In the genomic region with DNA sequence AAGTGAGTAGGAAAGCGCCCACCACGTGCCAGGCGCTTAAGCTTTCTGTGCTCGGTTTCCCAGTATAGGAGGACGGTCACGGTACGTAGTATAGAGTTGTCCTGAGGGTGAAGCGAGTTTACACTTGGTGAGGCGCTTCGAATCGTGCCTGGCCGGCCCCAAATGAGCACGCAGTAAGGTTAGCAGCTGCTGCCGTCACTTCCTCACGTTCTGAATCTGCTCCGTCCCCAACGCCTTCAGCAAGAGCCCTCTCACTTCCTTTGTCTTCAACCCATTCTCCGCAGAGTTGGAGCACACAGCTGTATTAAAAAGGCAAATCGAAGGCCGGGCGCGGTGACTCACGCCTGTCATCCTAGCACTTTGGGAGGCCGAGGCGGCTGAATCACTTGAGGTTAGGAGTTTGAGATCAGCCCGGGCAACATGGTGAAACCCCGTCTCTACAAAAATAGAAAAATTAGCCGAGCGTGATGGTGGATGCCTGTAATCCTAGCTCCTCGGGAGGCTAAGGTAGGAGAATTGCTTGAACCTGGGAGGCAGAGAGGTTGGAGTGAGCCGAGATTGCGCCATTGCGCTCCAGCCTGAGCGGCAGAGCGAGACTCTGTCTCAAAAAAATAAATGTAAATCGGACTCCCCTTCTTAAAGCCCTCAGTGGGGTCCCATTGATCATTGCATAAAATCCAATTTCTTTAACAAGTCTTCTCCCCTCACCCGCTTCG, we compare ENCODE assay signal across 8 cellular contexts. TPM values are rescaled to one million over a fixed set of nuclear protein-coding genes. Genes with fewer than 3 reads are reported as not detected.
A peak's percentile ranks its signal among the peaks of the same experiment; 100 is the strongest.
DNase-seq lines count a peak whose midpoint lies in the region; ATAC-seq lines count a peak whose summit lies in the region.

No MANE protein-coding gene starts in this region.

- H3K9me3 ChIP-seq in duodenal mucosa (ENCODE audit: control insufficient read depth in 1 of 2, low read length in 2 of 2) (no peaks in the 10 kb centered on the region), mesenchymal stem cell (ENCODE audit: control insufficient read depth, low read length) (no peaks in the 10 kb centered on the region)

- 8% methylated on average over 38 of the region's 38 CpGs for WGBS in mesenchymal stem cell

- H3K79me1 ChIP-seq in mesenchymal stem cell (replicated peaks; ENCODE audit: low read length, poor library complexity, severe bottlenecking) = peaks cover 25% of the 10 kb centered on the region

- H3K14ac ChIP-seq in mesenchymal stem cell (ENCODE audit: low read length in 2 of 2) = peak overlapping the region in 1 of 2 experiments; percentile 35

- peak overlapping the region in 1 of 2 experiments; percentile 64 for H3K4ac ChIP-seq in mesenchymal stem cell (ENCODE audit: low read depth in 1 of 2, low read length in 2 of 2)

- no peak overlapping the region for H2BK120ac ChIP-seq in mesenchymal stem cell (ENCODE audit: low read depth, low read length)

- H3K36me3 ChIP-seq in duodenal mucosa (ENCODE audit: control insufficient read depth in 1 of 2, insufficient read depth in 2 of 2, low read length in 2 of 2) = peaks cover 0 to 6% of the 10 kb centered on the region in 2 donors
- H3K36me3 ChIP-seq in mesenchymal stem cell (ENCODE audit: control insufficient read depth in 1 of 2, insufficient read depth in 2 of 2, low read depth in 1 of 2, low read length in 2 of 2) = peaks cover 8 to 16% of the 10 kb centered on the region in 2 experiments

- H2AK5ac ChIP-seq in mesenchymal stem cell (ENCODE audit: low read length, severe bottlenecking) = no peak overlapping the region

- H4K91ac ChIP-seq in mesenchymal stem cell (ENCODE audit: low read length) = no peak overlapping the region

- peak overlapping the region; percentile 94 for H3K4me2 ChIP-seq in mesenchymal stem cell (ENCODE audit: low read length, poor library complexity, severe bottlenecking)

- H2AFZ ChIP-seq in mesenchymal stem cell (ENCODE audit: low read depth, low read length) = peak overlapping the region; percentile 97

- H3K27me3 ChIP-seq in duodenal mucosa (ENCODE audit: control insufficient read depth in 1 of 2, insufficient read depth in 2 of 2, low read length in 2 of 2) (no peaks in the 10 kb centered on the region), mesenchymal stem cell (ENCODE audit: control insufficient read depth in 1 of 2, insufficient read depth in 1 of 2, low read length in 2 of 2) (no peaks in the 10 kb centered on the region)

- H2BK5ac ChIP-seq in mesenchymal stem cell (ENCODE audit: low read depth, low read length, poor library complexity, severe bottlenecking) = peak overlapping the region; percentile 92

- peak; percentile 21 for DNase-seq in NCI-H2029 (lab: John Stamatoyannopoulos, UW)
- DNase-seq in NCI-H2029 treated with DMSO at 0.1 percent for 48 hours (lab: John Stamatoyannopoulos, UW) = no peak
- DNase-seq in NCI-H446 (lab: John Stamatoyannopoulos, UW) = peak; percentile 14 to 53
- DNase-seq in activated CD4-positive, alpha-beta T cell treated with anti-CD3 and anti-CD28 coated beads, Interleukin-2, amount 50 U/mL, for 24 hours (ENCODE audit: low read depth in 1 of 2, low spot score in 1 of 2) = peak; percentile 74 to 88
- DNase-seq in mesenchymal stem cell = peak; percentile 93
- peak; percentile 65 for DNase-seq in stimulated activated CD8-positive, alpha-beta memory T cell treated with anti-CD3 and anti-CD28 coated beads, Interleukin-15, amount 100 ng/mL, for 1 hour (ENCODE audit: low read depth)

- no peak overlapping the region for H2BK12ac ChIP-seq in mesenchymal stem cell (ENCODE audit: low read length in 2 of 2)

- no peak overlapping the region for H2BK15ac ChIP-seq in mesenchymal stem cell (ENCODE audit: low read depth, poor library complexity, severe bottlenecking)

- H3K9ac ChIP-seq in duodenal mucosa (ENCODE audit: low read depth in 1 of 2, low read length in 2 of 2) (peak overlapping the region; percentile 85 to 87), mesenchymal stem cell (ENCODE audit: low read length) (peak overlapping the region; percentile 89)

- H3K23ac ChIP-seq in mesenchymal stem cell (ENCODE audit: low read length in 2 of 2) = peak overlapping the region in 1 of 2 experiments; percentile 53

- H4K8ac ChIP-seq in mesenchymal stem cell (ENCODE audit: low read length) = no peak overlapping the region

- peak; percentile 35 for ATAC-seq in HG03045 (IDR thresholded peaks at IDR 0.05; ENCODE audit: unreplicated experiment)

- peaks cover 13 to 27% of the 10 kb centered on the region in 2 donors for H3K4me1 ChIP-seq in duodenal mucosa (ENCODE audit: control insufficient read depth in 1 of 2, insufficient read depth in 2 of 2, low read length in 2 of 2)
- peaks cover 11% of the 10 kb centered on the region for H3K4me1 ChIP-seq in mesenchymal stem cell (ENCODE audit: control insufficient read depth, insufficient read depth, low read depth, low read length)

- H3K27ac ChIP-seq in duodenal mucosa (ENCODE audit: low read depth, low read length) = peak overlapping the region; percentile 79
- peak overlapping the region; percentile 91 for H3K27ac ChIP-seq in mesenchymal stem cell (ENCODE audit: low read length, poor library complexity, severe bottlenecking)

- peak overlapping the region; percentile 93 to 99 for H3K4me3 ChIP-seq in duodenal mucosa (ENCODE audit: low read depth in 1 of 2, low read length in 2 of 2)
- H3K4me3 ChIP-seq in mesenchymal stem cell (ENCODE audit: insufficient read depth in 1 of 2, low read depth in 1 of 2, low read length in 2 of 2) = peak overlapping the region; percentile 86 to 96

- H3K18ac ChIP-seq in mesenchymal stem cell (ENCODE audit: low read depth in 1 of 2, low read length in 2 of 2) = peak overlapping the region; percentile 87 to 91

RNA-seq across cellular contexts. Expression of a gene that starts 0.7 kb away (rescaled TPM):
- polyA plus RNA-seq in mesenchymal stem cell (2013, experiment 1 of 2) = 8.2 TPM
- polyA plus RNA-seq in mesenchymal stem cell (2013, experiment 2 of 2) = 8.1 TPM

RNA-seq across cellular contexts. Expression of a gene that starts 1.9 kb away (rescaled TPM):
- polyA plus RNA-seq in mesenchymal stem cell (2013, experiment 1 of 2) = 4.8 TPM
- 4.2 TPM for polyA plus RNA-seq in mesenchymal stem cell (2013, experiment 2 of 2)
